ENCODE assay signal across 1 cellular context in the genomic region with DNA sequence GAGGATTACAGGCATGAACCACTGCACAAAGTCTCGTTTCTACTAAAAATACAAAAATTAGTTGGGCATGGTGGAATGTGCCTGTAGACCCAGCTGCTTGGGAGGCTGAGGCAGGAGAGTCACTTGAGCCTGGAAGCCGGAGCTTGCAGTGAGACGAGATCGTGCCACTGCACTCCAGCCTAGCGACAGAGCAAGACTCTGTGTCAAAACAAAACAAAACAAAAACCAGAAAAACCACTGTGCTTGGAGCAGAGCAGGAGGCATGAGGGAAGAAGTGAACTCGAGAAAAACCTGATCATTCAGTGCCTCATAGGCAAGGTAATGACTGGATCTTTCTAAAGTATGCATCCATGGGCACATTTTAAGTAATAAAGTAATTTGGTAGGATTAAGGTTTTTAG.
TF ChIP-seq lines count a peak whose summit lies in the region.

No MANE protein-coding gene starts in this region.

TF ChIP-seq in GM23338, 12 proteins besides CTCF, POLR2A, EP300 and RAD21 (continued from another document):
- TF ChIP-seq EZH2phosphoT487 (IDR thresholded peaks at IDR 0.05; ENCODE audit: unreplicated experiment), result no peak
